In genomic region chr19:2787115-2787514, GRCh38 we compare ENCODE assay signal across 1 cellular context.
TF ChIP-seq lines count a peak whose summit lies in the region.

No MANE protein-coding gene starts in this region.

TF ChIP-seq in GM12878, 131 proteins besides CTCF, POLR2A, EP300 and RAD21:
- 0 out of 2 replicates have a peak, but pooled peaks have one; percentile 31 for TF ChIP-seq NR2F1 (conservative IDR thresholded peaks at IDR 0.05)
- no peak for TF ChIP-seq STAT3 (IDR thresholded peaks at IDR 0.05; ENCODE audit: low read depth, low read length)
